In genomic region chr6:157245486-157245885, GRCh38 we compare ENCODE assay signal across 20 cellular contexts.
"Had no signal": no experiment of that assay in that cellular context is flagged by ENCODE, and none has a peak within 500 bp of the region (broad histone marks: within the 10 kb centered on the region; RNA-seq: fewer than 3 reads in every experiment).

No MANE protein-coding gene starts in this region.

- DNase-seq: activated CD4-positive, alpha-beta T cell treated with anti-CD3 and anti-CD28 coated beads for 4 hours; activated CD8-positive, alpha-beta memory T cell treated with anti-CD3 and anti-CD28 coated beads, Interleukin-2, amount 50 U/mL, for 4 hours; activated CD8-positive, alpha-beta T cell treated with anti-CD3 and anti-CD28 coated beads for 36 hours; activated naive CD4-positive, alpha-beta T cell; central memory CD4-positive, alpha-beta T cell; endodermal cell; erythroblast; glutamatergic neuron; left colon; mammary epithelial cell; mucosa of descending colon; natural killer cell; stimulated activated CD4-positive, alpha-beta T cell treated with anti-CD3 and anti-CD28 coated beads, Interleukin-4, amount 100 ng/mL, for 1 hour; stimulated activated CD8-positive, alpha-beta memory T cell treated with anti-CD3 and anti-CD28 coated beads, Interleukin-4, amount 100 ng/mL, for 48 hours; stimulated activated naive CD8-positive, alpha-beta T cell treated with anti-CD3 and anti-CD28 coated beads, Interleukin-15, Interleukin-2, amounts not matched to agents 100 U/mL and 50 U/mL, for 24 hours; T-cell; T1000 had no signal

- H3K9me3 ChIP-seq: suprapubic skin had no signal

- H3K4me3 ChIP-seq: mucosa of descending colon, suprapubic skin had no signal

- H3K36me3 ChIP-seq: suprapubic skin had no signal

- H3K4me3 Mint-ChIP-seq: activated CD8-positive, alpha-beta T cell treated with anti-CD3 and anti-CD28 coated beads for 36 hours; dendritic cell treated with granulocyte-macrophage colony-stimulating factor and Interleukin-4, amounts not matched to agents 40 ng/mL and 50 ng/mL, for 4 days; endodermal cell; natural killer cell; T-cell had no signal

- H3K27me3 ChIP-seq: suprapubic skin had no signal

- H3K27ac Mint-ChIP-seq: activated CD8-positive, alpha-beta T cell treated with anti-CD3 and anti-CD28 coated beads for 36 hours; dendritic cell treated with granulocyte-macrophage colony-stimulating factor and Interleukin-4, amounts not matched to agents 40 ng/mL and 50 ng/mL, for 4 days; endodermal cell; natural killer cell; T-cell had no signal

- H3K27ac ChIP-seq: suprapubic skin, VCaP had no signal

- H3K36me3 Mint-ChIP-seq: T-cell had no signal

- H3K27me3 Mint-ChIP-seq: T-cell had no signal
